1 cellular context compared by ENCODE assay signal in the genomic region with DNA sequence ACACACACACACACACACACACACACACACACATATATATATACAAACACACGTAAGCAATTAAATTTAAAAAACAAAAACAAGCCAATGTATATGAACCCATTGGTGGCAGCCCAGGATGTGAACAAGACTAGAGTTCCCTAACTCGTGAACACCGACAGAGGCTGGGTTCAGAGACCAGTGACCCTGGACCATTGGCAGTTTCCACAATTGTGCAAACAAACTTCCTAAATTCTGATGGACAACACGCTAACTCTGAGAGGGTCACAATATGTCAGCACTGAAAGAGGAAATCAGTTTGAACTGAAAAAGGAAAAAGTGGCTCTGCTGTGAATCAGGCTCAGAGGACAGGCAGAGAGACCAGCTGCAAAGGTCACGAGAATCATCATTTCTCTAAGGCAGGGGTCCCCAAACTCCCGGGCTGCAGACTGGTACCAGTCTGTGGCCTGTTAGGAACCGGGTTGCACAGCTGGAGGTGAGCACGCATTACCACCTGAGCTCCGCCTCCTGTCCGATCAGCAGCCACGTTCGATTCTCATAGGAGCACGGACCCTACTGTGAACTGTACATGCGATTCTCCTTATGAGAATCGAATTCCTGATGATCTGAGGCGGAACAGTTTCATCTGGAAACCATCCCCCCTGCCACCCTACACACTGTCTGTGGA.
TF ChIP-seq lines count a peak whose summit lies in the region.

No MANE protein-coding gene starts in this region.

TF ChIP-seq in HepG2, 621 proteins besides CTCF, POLR2A, EP300 and RAD21 (continued from another document and continues in another):
- TF ChIP-seq, protein P1, sequence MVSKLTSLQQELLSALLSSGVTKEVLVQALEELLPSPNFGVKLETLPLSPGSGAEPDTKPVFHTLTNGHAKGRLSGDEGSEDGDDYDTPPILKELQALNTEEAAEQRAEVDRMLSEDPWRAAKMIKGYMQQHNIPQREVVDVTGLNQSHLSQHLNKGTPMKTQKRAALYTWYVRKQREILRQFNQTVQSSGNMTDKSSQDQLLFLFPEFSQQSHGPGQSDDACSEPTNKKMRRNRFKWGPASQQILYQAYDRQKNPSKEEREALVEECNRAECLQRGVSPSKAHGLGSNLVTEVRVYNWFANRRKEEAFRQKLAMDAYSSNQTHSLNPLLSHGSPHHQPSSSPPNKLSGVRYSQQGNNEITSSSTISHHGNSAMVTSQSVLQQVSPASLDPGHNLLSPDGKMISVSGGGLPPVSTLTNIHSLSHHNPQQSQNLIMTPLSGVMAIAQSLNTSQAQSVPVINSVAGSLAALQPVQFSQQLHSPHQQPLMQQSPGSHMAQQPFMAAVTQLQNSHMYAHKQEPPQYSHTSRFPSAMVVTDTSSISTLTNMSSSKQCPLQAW (CRISPR knock-in tag; IDR thresholded peaks at IDR 0.05), result peak; percentile 45; the same call in 1 of the 2 replicates
- TF ChIP-seq ZNF510 (CRISPR knock-in tag; IDR thresholded peaks at IDR 0.05; ENCODE audit: low read depth) (no peak), CBX2 (IDR thresholded peaks at IDR 0.05; ENCODE audit: low read depth, low read length) (no peak), CBX2 (CRISPR knock-in tag; IDR thresholded peaks at IDR 0.05; ENCODE audit: low read depth) (no peak), ZNF292 (CRISPR knock-in tag; IDR thresholded peaks at IDR 0.05; ENCODE audit: borderline replicate concordance, low read depth) (0 out of 2 replicates have a peak, but pooled peaks have one; percentile 17), ZNF746 (CRISPR knock-in tag; IDR thresholded peaks at IDR 0.05) (no peak), SALL1 (CRISPR knock-in tag; IDR thresholded peaks at IDR 0.05) (peak; percentile 41; the same call in 1 of the 2 replicates), LCORL (IDR thresholded peaks at IDR 0.05) (no peak), LCORL (CRISPR knock-in tag; IDR thresholded peaks at IDR 0.05) (peak; percentile 79), SP4 (CRISPR knock-in tag; IDR thresholded peaks at IDR 0.05) (no peak), ZNF34 (CRISPR knock-in tag; IDR thresholded peaks at IDR 0.05; ENCODE audit: borderline replicate concordance) (no peak), ZBTB7A (CRISPR knock-in tag; IDR thresholded peaks at IDR 0.05) (no peak), MZF1 (CRISPR knock-in tag; IDR thresholded peaks at IDR 0.05; ENCODE audit: borderline replicate concordance) (no peak), ZFP36 (IDR thresholded peaks at IDR 0.05; ENCODE audit: borderline replicate concordance, low read depth, low read length, partially characterized antibody) (no peak), PAXIP1 (CRISPR knock-in tag; conservative IDR thresholded peaks at IDR 0.05) (peak; percentile 67), ZSCAN29 (CRISPR knock-in tag; conservative IDR thresholded peaks at IDR 0.05) (no peak), ZNF180 (CRISPR knock-in tag; IDR thresholded peaks at IDR 0.05; ENCODE audit: borderline replicate concordance, low read depth) (no peak), ZNF782 (CRISPR knock-in tag; IDR thresholded peaks at IDR 0.05; ENCODE audit: borderline replicate concordance) (no peak), POGZ (CRISPR knock-in tag; IDR thresholded peaks at IDR 0.05) (peak; percentile 34; the same call in 1 of the 2 replicates), POLR2G (IDR thresholded peaks at IDR 0.05; ENCODE audit: low read depth, low read length) (no peak), PHF21A (CRISPR knock-in tag; IDR thresholded peaks at IDR 0.05) (0 out of 2 replicates have a peak, but pooled peaks have one; percentile 19)
- TF ChIP-seq, protein P2, sequence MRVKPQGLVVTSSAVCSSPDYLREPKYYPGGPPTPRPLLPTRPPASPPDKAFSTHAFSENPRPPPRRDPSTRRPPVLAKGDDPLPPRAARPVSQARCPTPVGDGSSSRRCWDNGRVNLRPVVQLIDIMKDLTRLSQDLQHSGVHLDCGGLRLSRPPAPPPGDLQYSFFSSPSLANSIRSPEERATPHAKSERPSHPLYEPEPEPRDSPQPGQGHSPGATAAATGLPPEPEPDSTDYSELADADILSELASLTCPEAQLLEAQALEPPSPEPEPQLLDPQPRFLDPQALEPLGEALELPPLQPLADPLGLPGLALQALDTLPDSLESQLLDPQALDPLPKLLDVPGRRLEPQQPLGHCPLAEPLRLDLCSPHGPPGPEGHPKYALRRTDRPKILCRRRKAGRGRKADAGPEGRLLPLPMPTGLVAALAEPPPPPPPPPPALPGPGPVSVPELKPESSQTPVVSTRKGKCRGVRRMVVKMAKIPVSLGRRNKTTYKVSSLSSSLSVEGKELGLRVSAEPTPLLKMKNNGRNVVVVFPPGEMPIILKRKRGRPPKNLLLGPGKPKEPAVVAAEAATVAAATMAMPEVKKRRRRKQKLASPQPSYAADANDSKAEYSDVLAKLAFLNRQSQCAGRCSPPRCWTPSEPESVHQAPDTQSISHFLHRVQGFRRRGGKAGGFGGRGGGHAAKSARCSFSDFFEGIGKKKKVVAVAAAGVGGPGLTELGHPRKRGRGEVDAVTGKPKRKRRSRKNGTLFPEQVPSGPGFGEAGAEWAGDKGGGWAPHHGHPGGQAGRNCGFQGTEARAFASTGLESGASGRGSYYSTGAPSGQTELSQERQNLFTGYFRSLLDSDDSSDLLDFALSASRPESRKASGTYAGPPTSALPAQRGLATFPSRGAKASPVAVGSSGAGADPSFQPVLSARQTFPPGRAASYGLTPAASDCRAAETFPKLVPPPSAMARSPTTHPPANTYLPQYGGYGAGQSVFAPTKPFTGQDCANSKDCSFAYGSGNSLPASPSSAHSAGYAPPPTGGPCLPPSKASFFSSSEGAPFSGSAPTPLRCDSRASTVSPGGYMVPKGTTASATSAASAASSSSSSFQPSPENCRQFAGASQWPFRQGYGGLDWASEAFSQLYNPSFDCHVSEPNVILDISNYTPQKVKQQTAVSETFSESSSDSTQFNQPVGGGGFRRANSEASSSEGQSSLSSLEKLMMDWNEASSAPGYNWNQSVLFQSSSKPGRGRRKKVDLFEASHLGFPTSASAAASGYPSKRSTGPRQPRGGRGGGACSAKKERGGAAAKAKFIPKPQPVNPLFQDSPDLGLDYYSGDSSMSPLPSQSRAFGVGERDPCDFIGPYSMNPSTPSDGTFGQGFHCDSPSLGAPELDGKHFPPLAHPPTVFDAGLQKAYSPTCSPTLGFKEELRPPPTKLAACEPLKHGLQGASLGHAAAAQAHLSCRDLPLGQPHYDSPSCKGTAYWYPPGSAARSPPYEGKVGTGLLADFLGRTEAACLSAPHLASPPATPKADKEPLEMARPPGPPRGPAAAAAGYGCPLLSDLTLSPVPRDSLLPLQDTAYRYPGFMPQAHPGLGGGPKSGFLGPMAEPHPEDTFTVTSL (CRISPR knock-in tag; IDR thresholded peaks at IDR 0.05; ENCODE audit: borderline replicate concordance), result peak; percentile 60; the same call in 1 of the 2 replicates
- TF ChIP-seq, protein P3, sequence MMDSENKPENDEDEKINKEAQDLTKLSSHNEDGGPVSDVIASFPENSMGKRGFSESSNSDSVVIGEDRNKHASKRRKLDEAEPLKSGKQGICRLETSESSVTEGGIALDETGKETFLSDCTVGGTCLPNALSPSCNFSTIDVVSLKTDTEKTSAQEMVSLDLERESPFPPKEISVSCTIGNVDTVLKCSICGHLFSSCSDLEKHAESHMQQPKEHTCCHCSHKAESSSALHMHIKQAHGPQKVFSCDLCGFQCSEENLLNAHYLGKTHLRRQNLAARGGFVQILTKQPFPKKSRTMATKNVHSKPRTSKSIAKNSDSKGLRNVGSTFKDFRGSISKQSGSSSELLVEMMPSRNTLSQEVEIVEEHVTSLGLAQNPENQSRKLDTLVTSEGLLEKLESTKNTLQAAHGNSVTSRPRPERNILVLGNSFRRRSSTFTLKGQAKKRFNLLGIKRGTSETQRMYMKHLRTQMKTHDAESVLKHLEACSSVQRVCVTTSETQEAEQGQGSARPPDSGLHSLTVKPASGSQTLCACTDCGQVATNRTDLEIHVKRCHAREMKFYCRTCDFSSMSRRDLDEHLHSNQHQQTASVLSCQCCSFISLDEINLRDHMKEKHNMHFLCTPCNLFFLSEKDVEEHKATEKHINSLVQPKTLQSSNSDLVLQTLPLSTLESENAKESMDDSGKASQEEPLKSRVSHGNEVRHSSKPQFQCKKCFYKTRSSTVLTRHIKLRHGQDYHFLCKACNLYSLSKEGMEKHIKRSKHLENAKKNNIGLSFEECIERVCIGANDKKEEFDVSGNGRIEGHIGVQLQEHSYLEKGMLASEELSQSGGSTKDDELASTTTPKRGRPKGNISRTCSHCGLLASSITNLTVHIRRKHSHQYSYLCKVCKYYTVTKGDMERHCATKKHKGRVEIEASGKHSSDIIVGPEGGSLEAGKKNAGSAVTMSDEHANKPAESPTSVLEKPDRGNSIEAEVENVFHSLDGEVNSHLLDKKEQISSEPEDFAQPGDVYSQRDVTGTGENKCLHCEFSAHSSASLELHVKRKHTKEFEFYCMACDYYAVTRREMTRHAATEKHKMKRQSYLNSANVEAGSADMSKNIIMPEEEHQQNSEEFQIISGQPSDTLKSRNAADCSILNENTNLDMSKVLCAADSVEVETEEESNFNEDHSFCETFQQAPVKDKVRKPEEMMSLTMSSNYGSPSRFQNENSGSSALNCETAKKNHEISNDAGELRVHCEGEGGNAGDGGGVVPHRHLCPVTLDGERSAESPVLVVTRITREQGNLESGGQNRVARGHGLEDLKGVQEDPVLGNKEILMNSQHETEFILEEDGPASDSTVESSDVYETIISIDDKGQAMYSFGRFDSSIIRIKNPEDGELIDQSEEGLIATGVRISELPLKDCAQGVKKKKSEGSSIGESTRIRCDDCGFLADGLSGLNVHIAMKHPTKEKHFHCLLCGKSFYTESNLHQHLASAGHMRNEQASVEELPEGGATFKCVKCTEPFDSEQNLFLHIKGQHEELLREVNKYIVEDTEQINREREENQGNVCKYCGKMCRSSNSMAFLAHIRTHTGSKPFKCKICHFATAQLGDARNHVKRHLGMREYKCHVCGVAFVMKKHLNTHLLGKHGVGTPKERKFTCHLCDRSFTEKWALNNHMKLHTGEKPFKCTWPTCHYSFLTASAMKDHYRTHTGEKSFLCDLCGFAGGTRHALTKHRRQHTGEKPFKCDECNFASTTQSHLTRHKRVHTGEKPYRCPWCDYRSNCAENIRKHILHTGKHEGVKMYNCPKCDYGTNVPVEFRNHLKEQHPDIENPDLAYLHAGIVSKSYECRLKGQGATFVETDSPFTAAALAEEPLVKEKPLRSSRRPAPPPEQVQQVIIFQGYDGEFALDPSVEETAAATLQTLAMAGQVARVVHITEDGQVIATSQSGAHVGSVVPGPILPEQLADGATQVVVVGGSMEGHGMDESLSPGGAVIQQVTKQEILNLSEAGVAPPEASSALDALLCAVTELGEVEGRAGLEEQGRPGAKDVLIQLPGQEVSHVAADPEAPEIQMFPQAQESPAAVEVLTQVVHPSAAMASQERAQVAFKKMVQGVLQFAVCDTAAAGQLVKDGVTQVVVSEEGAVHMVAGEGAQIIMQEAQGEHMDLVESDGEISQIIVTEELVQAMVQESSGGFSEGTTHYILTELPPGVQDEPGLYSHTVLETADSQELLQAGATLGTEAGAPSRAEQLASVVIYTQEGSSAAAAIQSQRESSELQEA (CRISPR knock-in tag; IDR thresholded peaks at IDR 0.05; ENCODE audit: not compliant biosample characterization), result no peak
- TF ChIP-seq, protein P4, sequence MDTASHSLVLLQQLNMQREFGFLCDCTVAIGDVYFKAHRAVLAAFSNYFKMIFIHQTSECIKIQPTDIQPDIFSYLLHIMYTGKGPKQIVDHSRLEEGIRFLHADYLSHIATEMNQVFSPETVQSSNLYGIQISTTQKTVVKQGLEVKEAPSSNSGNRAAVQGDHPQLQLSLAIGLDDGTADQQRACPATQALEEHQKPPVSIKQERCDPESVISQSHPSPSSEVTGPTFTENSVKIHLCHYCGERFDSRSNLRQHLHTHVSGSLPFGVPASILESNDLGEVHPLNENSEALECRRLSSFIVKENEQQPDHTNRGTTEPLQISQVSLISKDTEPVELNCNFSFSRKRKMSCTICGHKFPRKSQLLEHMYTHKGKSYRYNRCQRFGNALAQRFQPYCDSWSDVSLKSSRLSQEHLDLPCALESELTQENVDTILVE (CRISPR knock-in tag; IDR thresholded peaks at IDR 0.05), result no peak
- TF ChIP-seq, protein P5, sequence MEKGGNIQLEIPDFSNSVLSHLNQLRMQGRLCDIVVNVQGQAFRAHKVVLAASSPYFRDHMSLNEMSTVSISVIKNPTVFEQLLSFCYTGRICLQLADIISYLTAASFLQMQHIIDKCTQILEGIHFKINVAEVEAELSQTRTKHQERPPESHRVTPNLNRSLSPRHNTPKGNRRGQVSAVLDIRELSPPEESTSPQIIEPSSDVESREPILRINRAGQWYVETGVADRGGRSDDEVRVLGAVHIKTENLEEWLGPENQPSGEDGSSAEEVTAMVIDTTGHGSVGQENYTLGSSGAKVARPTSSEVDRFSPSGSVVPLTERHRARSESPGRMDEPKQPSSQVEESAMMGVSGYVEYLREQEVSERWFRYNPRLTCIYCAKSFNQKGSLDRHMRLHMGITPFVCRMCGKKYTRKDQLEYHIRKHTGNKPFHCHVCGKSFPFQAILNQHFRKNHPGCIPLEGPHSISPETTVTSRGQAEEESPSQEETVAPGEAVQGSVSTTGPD (CRISPR knock-in tag; IDR thresholded peaks at IDR 0.05), result no peak
